In genomic region chr12:65867428-65867827, GRCh38 we compare ENCODE assay signal across 12 cellular contexts. TPM values are rescaled to one million over a fixed set of nuclear protein-coding genes. Genes with fewer than 3 reads are reported as not detected.
DNase-seq lines count a peak whose midpoint lies in the region; ATAC-seq and TF ChIP-seq lines count a peak whose summit lies in the region.
"Had no signal": no experiment of that assay in that cellular context is flagged by ENCODE, and none has a peak within 500 bp of the region (broad histone marks: within the 10 kb centered on the region; RNA-seq: fewer than 3 reads in every experiment).

No MANE protein-coding gene starts in this region.

- ATAC-seq in foreskin keratinocyte: peak; percentile 33
- ATAC-seq in activated CD4-positive, CD25-positive, alpha-beta regulatory T cell treated with anti-CD3 and anti-CD28 coated beads, Interleukin-2, amount 50 U/mL, for 24 hours: no peak
- ATAC-seq in GM19395 (IDR thresholded peaks at IDR 0.05; ENCODE audit: unreplicated experiment): no peak
- ATAC-seq in HG03432 (IDR thresholded peaks at IDR 0.05; ENCODE audit: unreplicated experiment): no peak

- H3K27me3 ChIP-seq in breast epithelium (no peaks in the 10 kb centered on the region), foreskin keratinocyte (no peaks in the 10 kb centered on the region), spleen (replicated peaks in 1 of 7) (peaks cover 0 to 6% (median 0%) of the 10 kb centered on the region in 7 donors)
- H3K27me3 ChIP-seq: upper lobe of left lung had no signal

- 81 to 94% (median 88%) methylated on average over 5 of the region's 5 CpGs for WGBS in spleen, 5 donors

- H3K4me1 ChIP-seq in breast epithelium: no peaks in the 10 kb centered on the region
- H3K4me1 ChIP-seq in foreskin keratinocyte: peaks cover 26% of the 10 kb centered on the region
- H3K4me1 ChIP-seq in spleen: no peaks in the 10 kb centered on the region
- H3K4me1 ChIP-seq: upper lobe of left lung had no signal

- intact Hi-C loops in MCF 10A (cut with micrococcal nuclease) (no loop called here), breast epithelium (cut with DNase I; ENCODE audit: low total_unique reads) (no loop called here), spleen (cut with DNase I; ENCODE audit: low total_unique reads) (no loop called here)

- peaks cover 66% of the 10 kb centered on the region for H3K36me3 Mint-ChIP-seq in MCF 10A (ENCODE audit: insufficient read depth, unreplicated experiment)

- TF ChIP-seq POLR2A in breast epithelium (IDR thresholded peaks at IDR 0.05): no peak
- no peak for TF ChIP-seq POLR2A in spleen (IDR thresholded peaks at IDR 0.05)

- H3K36me3 ChIP-seq in breast epithelium (no peaks in the 10 kb centered on the region), spleen (no peaks in the 10 kb centered on the region)
- H3K36me3 ChIP-seq: upper lobe of left lung had no signal

- peak overlapping the region; percentile 70 for H3K4me3 Mint-ChIP-seq in MCF 10A (ENCODE audit: unreplicated experiment)

- DNase-seq in MCF 10A (ENCODE audit: unreplicated experiment) (peak; percentile 85), breast epithelium (ENCODE audit: low spot score in 2 of 2) (no peak), amniotic epithelial cell (ENCODE audit: low read depth) (peak; percentile 91), foreskin keratinocyte (peak; percentile 48 to 71), spleen (no peak)
- DNase-seq: stimulated activated CD8-positive, alpha-beta memory T cell treated with anti-CD3 and anti-CD28 coated beads, Interleukin-4, amount 100 ng/mL, for 48 hours; T-helper 2 cell; upper lobe of left lung had no signal

- BruUV-seq in MCF 10A (replicated peaks; lab: Mats Ljungman, UMichigan): no TSS peak

- H3K27ac Mint-ChIP-seq in MCF 10A (ENCODE audit: low read depth, unreplicated experiment): peak overlapping the region; percentile 79

- peak overlapping the region in 1 of 2 donors; percentile 2 for H3K27ac ChIP-seq in breast epithelium
- no peak overlapping the region for H3K27ac ChIP-seq in foreskin keratinocyte
- no peak overlapping the region for H3K27ac ChIP-seq in spleen
- H3K27ac ChIP-seq: upper lobe of left lung had no signal

- POLR2A ChIA-PET in MCF 10A (lab: Yijun Ruan, JAX): interaction anchor here (0.7 to 6.4 kb wide), 17 partner anchors 8 to 658 kb away, joined by 3 to 72 read pairs (median 4); partner anchors contain the start of gene HMGA2

- peaks cover 4% of the 10 kb centered on the region for H3K9me3 Mint-ChIP-seq in MCF 10A (ENCODE audit: unreplicated experiment)

- no peaks in the 10 kb centered on the region for H3K27me3 Mint-ChIP-seq in MCF 10A (ENCODE audit: insufficient read depth, unreplicated experiment)

- CTCF ChIA-PET in MCF 10A (lab: Yijun Ruan, JAX): interaction anchor here (0.7 to 1.2 kb wide), 6 partner anchors 11 to 275 kb away, joined by 3 to 5 read pairs (median 3); no protein-coding TSS in a partner anchor

- H3K4me1 Mint-ChIP-seq in MCF 10A (ENCODE audit: insufficient read depth, unreplicated experiment): peaks cover 50% of the 10 kb centered on the region

- H3K9me3 ChIP-seq in breast epithelium (no peaks in the 10 kb centered on the region), spleen (no peaks in the 10 kb centered on the region)
- H3K9me3 ChIP-seq: upper lobe of left lung had no signal

- H3K4me3 ChIP-seq in breast epithelium: no peak overlapping the region
- no peak overlapping the region for H3K4me3 ChIP-seq in spleen
- H3K4me3 ChIP-seq: lung, upper lobe of left lung had no signal

- TF ChIP-seq CTCF in MCF 10A (IDR thresholded peaks at IDR 0.05; ENCODE audit: unreplicated experiment): no peak
- no peak for TF ChIP-seq CTCF in breast epithelium (IDR thresholded peaks at IDR 0.05)
- TF ChIP-seq CTCF in foreskin keratinocyte (conservative IDR thresholded peaks at IDR 0.05): no peak
- TF ChIP-seq CTCF in spleen (IDR thresholded peaks at IDR 0.05 in 8 of 11, conservative IDR thresholded peaks at IDR 0.05 in 3 of 11): no peak

RNA-seq across cellular contexts. Expression of gene HMGA2, which starts 43.1 kb away (rescaled TPM):
- total RNA-seq in MCF 10A (2022) (78.2 and 80.0 TPM in 2 replicates), breast epithelium (under 1 TPM in 1 of 3 donors, not detected in 2; 0.16 TPM), foreskin keratinocyte (113 and 163 TPM in 2 replicates), spleen (under 1 TPM in 2 of 7 donors, not detected in 5; 0.09 to 0.30 TPM)
- polyA plus RNA-seq in foreskin keratinocyte (77.7 and 95.5 TPM in 2 replicates), spleen (under 1 TPM in 2 of 3 donors, not detected in 1; 0.03 to 0.06 TPM)

Comparison
In these comparisons a context has a peak if more than half of its experiments do, and no peak if none do; other contexts are left out.
1. DNase-seq: peak in MCF 10A (single experiment), amniotic epithelial cell (single experiment) and foreskin keratinocyte (2 of 2); none in breast epithelium (0 of 2) and spleen (single experiment).
2. RNA of gene HMGA2, which starts 43.1 kb away (total RNA-seq): 113 to 163 TPM in foreskin keratinocyte and 78.2 to 80.0 TPM in MCF 10A; 0.16 TPM in breast epithelium and 0.09 to 0.30 TPM in spleen; every median in the first group is over 10 times any median in the second.